In genomic region chr2:231712462-231713021, GRCh38 we compare ENCODE assay signal across 8 cellular contexts. TPM values are rescaled to one million over a fixed set of nuclear protein-coding genes. Genes with fewer than 3 reads are reported as not detected.
DNase-seq lines count a peak whose midpoint lies in the region; ATAC-seq and TF ChIP-seq lines count a peak whose summit lies in the region.
"Not testable (repeated sequence)": the region's sequence is repeated elsewhere in the genome, so short reads cannot be mapped to it uniquely, and the experiment has no call there.

No MANE protein-coding gene starts in this region.

- TF ChIP-seq POLR2A in prostate gland (IDR thresholded peaks at IDR 0.05), result not testable (repeated sequence)

- H2AFZ ChIP-seq in KMS-11 (ENCODE audit: low read depth), result not testable (repeated sequence)

- WGBS in prostate gland, result 44% methylated on average over 18 of the region's 18 CpGs

- H3K4me3 Mint-ChIP-seq in CD4-positive, CD25-positive, alpha-beta regulatory T cell, result peak overlapping the region; percentile 88 to 96 (median 92)

- peaks cover 18% of the 10 kb centered on the region for H3K36me3 ChIP-seq in CD4-positive, CD25-positive, alpha-beta regulatory T cell (ENCODE audit: control insufficient read depth, insufficient read depth, low read length)
- H3K36me3 ChIP-seq in KMS-11 (ENCODE audit: insufficient read depth) (peaks cover 22% of the 10 kb centered on the region; the same call in 1 of the 2 replicates), WERI-Rb-1 (peaks cover 61% of the 10 kb centered on the region), duodenal mucosa (ENCODE audit: control insufficient read depth in 1 of 2, insufficient read depth in 2 of 2, low read length in 2 of 2) (peaks cover 10 to 19% of the 10 kb centered on the region in 2 donors), iPS-20b (ENCODE audit: insufficient read depth, low read depth, low read length) (peaks cover 41% of the 10 kb centered on the region)
- H3K36me3 ChIP-seq in prostate gland, result not testable (repeated sequence)

- H3K27ac ChIP-seq in CD4-positive, CD25-positive, alpha-beta regulatory T cell (ENCODE audit: insufficient read depth, low read length, poor library complexity, severe bottlenecking), result peak overlapping the region; percentile 90
- H3K27ac ChIP-seq in KMS-11 (peak overlapping the region; percentile 100), WERI-Rb-1 (peak overlapping the region; percentile 54), prostate gland (peak overlapping the region; percentile 93 to 100)
- H3K27ac ChIP-seq in duodenal mucosa (ENCODE audit: low read depth, low read length); iPS-20b (ENCODE audit: low read length): not testable (repeated sequence)

- peaks cover 48% of the 10 kb centered on the region for H3K4me1 ChIP-seq in CD4-positive, CD25-positive, alpha-beta regulatory T cell (ENCODE audit: control insufficient read depth, insufficient read depth, low read length, poor library complexity, severe bottlenecking)
- H3K4me1 ChIP-seq in KMS-11 (ENCODE audit: low read depth, poor library complexity, severe bottlenecking) (peaks cover 30% of the 10 kb centered on the region), duodenal mucosa (ENCODE audit: control insufficient read depth in 1 of 2, insufficient read depth in 2 of 2, low read length in 2 of 2) (peaks cover 25 to 36% of the 10 kb centered on the region in 2 donors)
- H3K4me1 ChIP-seq in iPS-20b (ENCODE audit: insufficient read depth, low read length); prostate gland (replicated peaks): not testable (repeated sequence)

- H3K27ac Mint-ChIP-seq in CD4-positive, CD25-positive, alpha-beta regulatory T cell, result peak overlapping the region; percentile 87 to 97 (median 96)

- intact Hi-C loops in prostate gland (cut with DNase I), result not testable (repeated sequence)

- DNase-seq in CD4-positive, CD25-positive, alpha-beta regulatory T cell, result peak; percentile 33 to 46 (median 45)
- not testable (repeated sequence) for DNase-seq in WERI-Rb-1; prostate gland (ENCODE audit: low spot score)
- peak; percentile 85 for DNase-seq in activated effector memory CD4-positive, alpha-beta T cell treated with anti-CD3 and anti-CD28 coated beads, Interleukin-2, amount 50 U/mL, for 16 hours
- DNase-seq in stimulated activated naive CD4-positive, alpha-beta T cell treated with Interleukin-2 at 50 U/mL for 16 hours (lab: John Stamatoyannopoulos, UW), result peak; percentile 59

- peak overlapping the region; percentile 99 for H3K4me2 ChIP-seq in KMS-11

- H3K9me3 ChIP-seq in CD4-positive, CD25-positive, alpha-beta regulatory T cell (ENCODE audit: control insufficient read depth in 2 of 2, low read length in 2 of 2); WERI-Rb-1 (ENCODE audit: severe bottlenecking); duodenal mucosa (ENCODE audit: control insufficient read depth in 1 of 2, low read length in 2 of 2); iPS-20b (ENCODE audit: insufficient read depth, low read depth, low read length); prostate gland: not testable (repeated sequence)

- peaks cover 30% of the 10 kb centered on the region for H3K27me3 Mint-ChIP-seq in CD4-positive, CD25-positive, alpha-beta regulatory T cell

- peaks cover 11 to 43% (median 32%) of the 10 kb centered on the region in 4 donors for H3K4me1 Mint-ChIP-seq in CD4-positive, CD25-positive, alpha-beta regulatory T cell

- H4K20me1 ChIP-seq in KMS-11 (ENCODE audit: insufficient read depth), result peaks cover 25% of the 10 kb centered on the region

- ATAC-seq in CD4-positive, CD25-positive, alpha-beta regulatory T cell (ENCODE audit: low read depth in 2 of 2), result not testable (repeated sequence)

- not testable (repeated sequence) for H3K27me3 ChIP-seq in CD4-positive, CD25-positive, alpha-beta regulatory T cell (ENCODE audit: control insufficient read depth, insufficient read depth, low read length); KMS-11 (ENCODE audit: insufficient read depth, low read depth); WERI-Rb-1 (ENCODE audit: insufficient read depth, low read depth, severe bottlenecking); duodenal mucosa (ENCODE audit: control insufficient read depth in 1 of 2, insufficient read depth in 2 of 2, low read length in 2 of 2); iPS-20b (ENCODE audit: insufficient read depth, low read length); prostate gland (replicated peaks; ENCODE audit: insufficient read depth)

- H3K9ac ChIP-seq in KMS-11, result peak overlapping the region; percentile 99; the same call in 1 of the 2 replicates
- peak overlapping the region; percentile 90 to 91 for H3K9ac ChIP-seq in duodenal mucosa (ENCODE audit: low read depth in 1 of 2, low read length in 2 of 2)
- peak overlapping the region; percentile 99; the same call in 1 of the 2 replicates for H3K9ac ChIP-seq in iPS-20b (ENCODE audit: low read depth, low read length)

- peak overlapping the region; percentile 91 for H3K4me3 ChIP-seq in CD4-positive, CD25-positive, alpha-beta regulatory T cell (ENCODE audit: low read depth, low read length)
- not testable (repeated sequence) for H3K4me3 ChIP-seq in KMS-11 (IDR thresholded peaks at IDR 0.05; ENCODE audit: insufficient read depth, low read depth, low read length); prostate gland
- H3K4me3 ChIP-seq in WERI-Rb-1 (ENCODE audit: low read depth, low read length) (peak overlapping the region; percentile 98), duodenal mucosa (ENCODE audit: low read depth in 1 of 2, low read length in 2 of 2) (peak overlapping the region; percentile 85 to 93), iPS-20b (ENCODE audit: low read length) (peak overlapping the region; percentile 97)

- H3K36me3 Mint-ChIP-seq in CD4-positive, CD25-positive, alpha-beta regulatory T cell, result peaks cover 19% of the 10 kb centered on the region

- not testable (repeated sequence) for H3K9me3 Mint-ChIP-seq in CD4-positive, CD25-positive, alpha-beta regulatory T cell

- H3K79me2 ChIP-seq in KMS-11 (ENCODE audit: insufficient read depth, low read depth), result peaks cover 43% of the 10 kb centered on the region

- TF ChIP-seq CTCF in KMS-11 (conservative IDR thresholded peaks at IDR 0.05; ENCODE audit: low read depth, low read length); WERI-Rb-1 (IDR thresholded peaks at IDR 0.05; ENCODE audit: low read depth, low read length); prostate gland (IDR thresholded peaks at IDR 0.05): not testable (repeated sequence)

RNA-seq across cellular contexts. Expression of gene PTMA, which starts 4.2 kb away (rescaled TPM):
- total RNA-seq in CD4-positive, CD25-positive, alpha-beta regulatory T cell, result 1,458 TPM
- polyA plus RNA-seq in CD4-positive, CD25-positive, alpha-beta regulatory T cell, result 1,000 to 10,000 TPM; 1,762 to 2,131 (median 2,045) TPM
- total RNA-seq in prostate gland, result 100 to 1,000 TPM; 418 to 613 TPM
